ENCODE assay signal across 1 cellular context in genomic region chr12:115224031-115224430, GRCh38.
TF ChIP-seq lines count a peak whose summit lies in the region.

No MANE protein-coding gene starts in this region.

TF ChIP-seq in HepG2, 621 proteins besides CTCF, POLR2A, EP300 and RAD21 (continued from another document):
- TF ChIP-seq KIAA2018 (CRISPR knock-in tag; IDR thresholded peaks at IDR 0.05; ENCODE audit: borderline replicate concordance): no peak
- no peak for TF ChIP-seq ZBTB40 (IDR thresholded peaks at IDR 0.05)
- TF ChIP-seq ZBTB40 (CRISPR knock-in tag; IDR thresholded peaks at IDR 0.05): no peak
- no peak for TF ChIP-seq ZNF253 (CRISPR knock-in tag; IDR thresholded peaks at IDR 0.05; ENCODE audit: borderline replicate concordance)
- TF ChIP-seq ZNF251 (CRISPR knock-in tag; IDR thresholded peaks at IDR 0.05): no peak
- TF ChIP-seq ZBTB49 (CRISPR knock-in tag; IDR thresholded peaks at IDR 0.05; ENCODE audit: borderline replicate concordance): no peak
- no peak for TF ChIP-seq ZNF7 (CRISPR knock-in tag; IDR thresholded peaks at IDR 0.05)
- TF ChIP-seq ZNF629 (CRISPR knock-in tag; conservative IDR thresholded peaks at IDR 0.05): no peak
- TF ChIP-seq BATF2 (CRISPR knock-in tag; IDR thresholded peaks at IDR 0.05): no peak
- TF ChIP-seq RXRA (CRISPR knock-in tag; IDR thresholded peaks at IDR 0.05): no peak
- no peak for TF ChIP-seq ZMAT3 (CRISPR knock-in tag; conservative IDR thresholded peaks at IDR 0.05)
- no peak for TF ChIP-seq RFX1 (IDR thresholded peaks at IDR 0.05)
